Comparison of ENCODE assay signal across 8 cellular contexts in genomic region chr7:44489955-44490350, GRCh38. TPM values are rescaled to one million over a fixed set of nuclear protein-coding genes. Genes with fewer than 3 reads are reported as not detected.
DNase-seq lines count a peak whose midpoint lies in the region; ATAC-seq and TF ChIP-seq lines count a peak whose summit lies in the region.

No MANE protein-coding gene starts in this region.

- H4K20me1 ChIP-seq in GM23248 (ENCODE audit: insufficient read depth): no peaks in the 10 kb centered on the region

- H3K9ac ChIP-seq in GM23248: peak overlapping the region; percentile 94

- ATAC-seq in activated T-cell treated with anti-CD3 and anti-CD28 coated beads, Interleukin-2, amount 50 U/mL, for 4 hours: peak; percentile 46 to 50

- peaks cover 18% of the 10 kb centered on the region for H3K36me3 Mint-ChIP-seq in activated T-cell treated with anti-CD3 and anti-CD28 coated beads, Interleukin-2, amount 50 U/mL, for 4 hours (ENCODE audit: insufficient read depth)
- H3K36me3 Mint-ChIP-seq in progenitor cell of endocrine pancreas (ENCODE audit: insufficient read depth): peaks cover 6% of the 10 kb centered on the region

- TF ChIP-seq CTCF in LNCaP clone FGC (IDR thresholded peaks at IDR 0.05; ENCODE audit: control insufficient read depth, extremely low read depth, insufficient read depth): no peak
- TF ChIP-seq CTCF in foreskin fibroblast (IDR thresholded peaks at IDR 0.05; ENCODE audit: low read depth, low read length): no peak
- TF ChIP-seq CTCF in progenitor cell of endocrine pancreas (IDR thresholded peaks at IDR 0.05; ENCODE audit: unreplicated experiment): no peak

- H3K4me3 Mint-ChIP-seq in activated T-cell treated with anti-CD3 and anti-CD28 coated beads, Interleukin-2, amount 50 U/mL, for 4 hours: peak overlapping the region; percentile 86
- peak overlapping the region; percentile 83 for H3K4me3 Mint-ChIP-seq in progenitor cell of endocrine pancreas (ENCODE audit: low read depth)

- H3K27ac ChIP-seq in GM23248: peak overlapping the region; percentile 96

- no peaks in the 10 kb centered on the region for H3K9me3 ChIP-seq in GM23248 (ENCODE audit: low read depth)

- no peaks in the 10 kb centered on the region for H3K9me3 Mint-ChIP-seq in activated T-cell treated with anti-CD3 and anti-CD28 coated beads, Interleukin-2, amount 50 U/mL, for 4 hours
- no peaks in the 10 kb centered on the region for H3K9me3 Mint-ChIP-seq in progenitor cell of endocrine pancreas (ENCODE audit: low read depth)

- H3K4me2 ChIP-seq in GM23248 (ENCODE audit: unreplicated experiment): peak overlapping the region; percentile 93

- peaks cover 48% of the 10 kb centered on the region for H3K4me1 Mint-ChIP-seq in activated T-cell treated with anti-CD3 and anti-CD28 coated beads, Interleukin-2, amount 50 U/mL, for 4 hours (ENCODE audit: low read depth)
- peaks cover 30% of the 10 kb centered on the region for H3K4me1 Mint-ChIP-seq in progenitor cell of endocrine pancreas (ENCODE audit: low read depth)

- peak; percentile 22 for DNase-seq in NCI-H1105 treated with DMSO at 0.1 percent for 48 hours (lab: John Stamatoyannopoulos, UW)
- DNase-seq in NCI-H1105 (lab: John Stamatoyannopoulos, UW): no peak
- DNase-seq in GM23248: peak; percentile 76
- no peak for DNase-seq in LNCaP clone FGC (ENCODE audit: low read depth)
- DNase-seq in activated T-cell treated with anti-CD3 and anti-CD28 coated beads, Interleukin-2, amount 50 U/mL, for 4 hours: peak; percentile 32
- peak; percentile 45 to 63 for DNase-seq in foreskin fibroblast
- no peak for DNase-seq in progenitor cell of endocrine pancreas (ENCODE audit: low spot score, unreplicated experiment)
- DNase-seq in SHP77 treated with DMSO at 0.1 percent for 48 hours (lab: John Stamatoyannopoulos, UW): no peak

- H3K36me3 ChIP-seq in GM23248 (ENCODE audit: low read depth): no peaks in the 10 kb centered on the region

- peaks cover 22% of the 10 kb centered on the region for H3K4me1 ChIP-seq in GM23248 (ENCODE audit: insufficient read depth)

- peak overlapping the region; percentile 97 for H2AFZ ChIP-seq in GM23248

- no peaks in the 10 kb centered on the region for H3K27me3 ChIP-seq in GM23248 (replicated peaks; ENCODE audit: insufficient read depth)

- H3K27me3 Mint-ChIP-seq in activated T-cell treated with anti-CD3 and anti-CD28 coated beads, Interleukin-2, amount 50 U/mL, for 4 hours (ENCODE audit: low read depth): no peaks in the 10 kb centered on the region
- H3K27me3 Mint-ChIP-seq in progenitor cell of endocrine pancreas: no peaks in the 10 kb centered on the region

- peak overlapping the region; percentile 96 for H3K4me3 ChIP-seq in GM23248
- H3K4me3 ChIP-seq in LNCaP clone FGC (ENCODE audit: low read depth, low read length): peak overlapping the region; percentile 92
- H3K4me3 ChIP-seq in foreskin fibroblast (ENCODE audit: low read depth in 1 of 2, low read length in 2 of 2): peak overlapping the region; percentile 93 to 97

- peaks cover 54% of the 10 kb centered on the region for H3K79me2 ChIP-seq in GM23248 (ENCODE audit: insufficient read depth)

- in situ Hi-C loops in GM23248 (cut with MboI): no loop called here

- 0 to 1% methylated on average over 19 of the region's 19 CpGs for WGBS in GM23248 (ENCODE audit: low coverage in 1 of 2, low lambda C conversion rate in 2 of 2, missing lambda C conversion rate in 2 of 2), 2 experiments

- no peaks in the 10 kb centered on the region for H3F3A ChIP-seq in GM23248 (ENCODE audit: insufficient read depth)

- peak overlapping the region; percentile 97 for H3K27ac Mint-ChIP-seq in progenitor cell of endocrine pancreas

- no peaks in the 10 kb centered on the region for H3K9me2 ChIP-seq in GM23248 (ENCODE audit: insufficient read depth)

RNA-seq across cellular contexts. Expression of gene NUDCD3, which starts 0.5 kb away (rescaled TPM):
- total RNA-seq in GM23248 (2014; rRNA removed; shearing (Covaris generic)): 49.2 and 56.7 TPM in 2 replicates
- polyA plus RNA-seq in GM23248 (2016; fragmentation: Nextera tagmentation; extraction: Ambion mirVana): 79.1 and 82.4 TPM in 2 replicates
- 10 to 100 TPM; 68.4 to 80.3 (median 75.7) TPM for total RNA-seq in activated T-cell treated with anti-CD3 and anti-CD28 coated beads, Interleukin-2, amount 50 U/mL, for 4 hours
- total RNA-seq in progenitor cell of endocrine pancreas: 86.2 and 89.0 TPM in 2 replicates

RNA-seq across cellular contexts. Expression of gene NPC1L1, which starts 51.2 kb away (rescaled TPM):
- total RNA-seq in GM23248 (2014; rRNA removed; shearing (Covaris generic)): not detected in 2 replicates
- not detected in 2 replicates for polyA plus RNA-seq in GM23248 (2016; fragmentation: Nextera tagmentation; extraction: Ambion mirVana)
- total RNA-seq in activated T-cell treated with anti-CD3 and anti-CD28 coated beads, Interleukin-2, amount 50 U/mL, for 4 hours: under 1 TPM in 1 of 3 donors, not detected in 2; 0.03 TPM
- total RNA-seq in progenitor cell of endocrine pancreas: 21.0 and 21.2 TPM in 2 replicates

Comparison
In these comparisons a context has a peak if more than half of its experiments do, and no peak if none do; other contexts are left out.
1. DNase-seq: peak in NCI-H1105 treated with DMSO at 0.1 percent for 48 hours (single experiment), GM23248 (single experiment), activated T-cell treated with anti-CD3 and anti-CD28 coated beads, Interleukin-2, amount 50 U/mL, for 4 hours (single experiment) and foreskin fibroblast (2 of 2); none in NCI-H1105 (single experiment), LNCaP clone FGC (single experiment), progenitor cell of endocrine pancreas (single experiment) and SHP77 treated with DMSO at 0.1 percent for 48 hours (single experiment).
2. RNA of gene NPC1L1, which starts 51.2 kb away (total RNA-seq): 21.0 to 21.2 TPM in progenitor cell of endocrine pancreas; 0.03 TPM in activated T-cell treated with anti-CD3 and anti-CD28 coated beads, Interleukin-2, amount 50 U/mL, for 4 hours and not detected in GM23248; every median in the first group is over 10 times any median in the second.
3. Peak in every context shown above with its lines, with median percentiles within 50 percentile points of each other: H3K4me3 ChIP-seq.